ENCODE assay signal across 9 cellular contexts in the genomic region with DNA sequence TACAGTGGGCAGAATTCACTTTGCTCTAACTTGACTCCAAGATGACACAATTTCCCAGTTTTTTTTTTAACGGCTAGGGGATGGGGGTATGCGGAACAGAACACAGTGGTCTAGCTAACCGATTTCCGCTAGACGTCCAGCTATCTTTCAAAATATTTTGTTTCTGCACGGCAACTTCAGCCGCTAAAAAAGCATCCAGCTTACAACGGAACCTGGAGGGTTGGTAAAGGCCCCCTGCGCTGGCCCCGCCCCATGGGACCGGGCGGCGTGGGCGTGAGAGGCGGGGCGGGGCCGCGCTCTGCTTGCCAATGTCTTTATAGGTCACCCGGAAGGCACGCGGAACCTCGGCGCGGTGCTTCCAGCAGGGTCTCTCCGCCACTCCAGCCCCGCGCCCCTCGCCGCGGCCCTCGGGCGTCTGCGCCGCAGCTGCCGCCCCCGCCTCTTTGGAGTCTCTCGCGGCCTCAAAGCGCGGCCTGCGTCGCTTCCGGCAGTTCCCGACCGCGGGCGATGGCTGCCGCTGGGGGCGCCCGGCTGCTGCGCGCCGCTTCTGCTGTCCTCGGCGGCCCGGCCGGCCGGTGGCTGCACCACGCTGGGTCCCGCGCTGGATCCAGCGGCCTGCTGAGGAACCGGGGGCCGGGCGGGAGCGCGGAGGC. TPM values are rescaled to one million over a fixed set of nuclear protein-coding genes. Genes with fewer than 3 reads are reported as not detected.
DNase-seq lines count a peak whose midpoint lies in the region; ATAC-seq, FAIRE-seq and TF ChIP-seq lines count a peak whose summit lies in the region.
"Had no signal": no experiment of that assay in that cellular context is flagged by ENCODE, and none has a peak within 500 bp of the region (broad histone marks: within the 10 kb centered on the region; RNA-seq: fewer than 3 reads in every experiment).

A gene with protein sequence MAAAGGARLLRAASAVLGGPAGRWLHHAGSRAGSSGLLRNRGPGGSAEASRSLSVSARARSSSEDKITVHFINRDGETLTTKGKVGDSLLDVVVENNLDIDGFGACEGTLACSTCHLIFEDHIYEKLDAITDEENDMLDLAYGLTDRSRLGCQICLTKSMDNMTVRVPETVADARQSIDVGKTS (plus strand): TSS at position 335 of the 653 bp plus-strand sequence. CDS start 173 bp downstream, at position 508.

- H3K27me3 Mint-ChIP-seq in WTC11 (ENCODE audit: low read depth), result peaks cover 8% of the 10 kb centered on the region

- no peak for FAIRE-seq in bronchial epithelial cell (lab: Jason Lieb, UNC)
- FAIRE-seq: TTC549 had no signal

- peak within 1 kb of the TSS; percentile 89 for H3K4me3 ChIP-seq in AG04449 (ENCODE audit: low read depth, low read length)
- H3K4me3 ChIP-seq in bronchial epithelial cell (ENCODE audit: low read depth, low read length), result peak within 1 kb of the TSS; percentile 85

- DNase-seq in AG04449 (ENCODE audit: low read depth, low spot score) (no peak), NCI-H2171 (lab: John Stamatoyannopoulos, UW) (peak; percentile 85), WTC11 (ENCODE audit: low spot score) (peak; percentile 88), bronchial epithelial cell (ENCODE audit: low read depth) (peak; percentile 54), inferior parietal cortex (ENCODE audit: extremely low spot score) (peak; percentile 77)
- peak; percentile 73 to 76 for DNase-seq in stimulated activated CD4-positive, alpha-beta T cell treated with anti-CD3 and anti-CD28 coated beads, Interleukin-12 subunit alpha, Interleukin-12 subunit beta, amount 100 ng/mL, for 24 hours (ENCODE audit: low read depth in 2 of 2)

- peak within 1 kb of the TSS; percentile 96 for H3K4me3 Mint-ChIP-seq in WTC11

- no peaks in the 10 kb centered on the region for H3K36me3 ChIP-seq in bronchial epithelial cell (ENCODE audit: control insufficient read depth, insufficient read depth, low read length)

- H3K27ac Mint-ChIP-seq in WTC11, result peak within 1 kb of the TSS; percentile 94

- H3K4me1 Mint-ChIP-seq in WTC11, result peaks cover 40% of the 10 kb centered on the region

- no peaks in the 10 kb centered on the region for H3K27me3 ChIP-seq in bronchial epithelial cell (ENCODE audit: control insufficient read depth, insufficient read depth, low read length)

- H3K9me3 Mint-ChIP-seq in WTC11, result no peaks in the 10 kb centered on the region

- H3K36me3 Mint-ChIP-seq in WTC11, result no peaks in the 10 kb centered on the region

- CTCF ChIA-PET in AG04449 (lab: Yijun Ruan, JAX) (interaction anchor here (0.6 to 13.2 kb wide), 12 partner anchors 8 to 967 kb away, joined by 3 to 205 read pairs (median 3); no protein-coding TSS in a partner anchor), WTC11 (lab: Charles Lee) (interaction anchor here (0.7 to 2.2 kb wide), 10 partner anchors 13 to 231 kb away, joined by 3 to 16 read pairs (median 4); a partner anchor contains a TSS)

- peak; percentile 63 for TF ChIP-seq CTCF in AG04449 (IDR thresholded peaks at IDR 0.05; ENCODE audit: insufficient read depth, low read length, missing control alignments)
- TF ChIP-seq CTCF in WTC11 (IDR thresholded peaks at IDR 0.05), result no peak
- TF ChIP-seq CTCF in bronchial epithelial cell (IDR thresholded peaks at IDR 0.05; ENCODE audit: insufficient read depth, low read length, severe bottlenecking), result peak; percentile 54

- POLR2A ChIA-PET in AG04449 (lab: Yijun Ruan, JAX), result no interaction called here
- POLR2A ChIA-PET in WTC11 (lab: Charles Lee), result no interaction called here

- ATAC-seq in GM18520 (IDR thresholded peaks at IDR 0.05; ENCODE audit: unreplicated experiment) (peak; percentile 90), HG03060 (IDR thresholded peaks at IDR 0.05; ENCODE audit: low read depth, unreplicated experiment) (peak; percentile 58), WTC11 (peak; percentile 90)

TF ChIP-seq in WTC11, 78 proteins besides CTCF, POLR2A, EP300 and RAD21 (continues in another document):
- no peak for TF ChIP-seq JAZF1 (CRISPR knock-in tag; IDR thresholded peaks at IDR 0.05)
- no peak for TF ChIP-seq TEAD4 (CRISPR knock-in tag; IDR thresholded peaks at IDR 0.05)
- TF ChIP-seq, protein P1, sequence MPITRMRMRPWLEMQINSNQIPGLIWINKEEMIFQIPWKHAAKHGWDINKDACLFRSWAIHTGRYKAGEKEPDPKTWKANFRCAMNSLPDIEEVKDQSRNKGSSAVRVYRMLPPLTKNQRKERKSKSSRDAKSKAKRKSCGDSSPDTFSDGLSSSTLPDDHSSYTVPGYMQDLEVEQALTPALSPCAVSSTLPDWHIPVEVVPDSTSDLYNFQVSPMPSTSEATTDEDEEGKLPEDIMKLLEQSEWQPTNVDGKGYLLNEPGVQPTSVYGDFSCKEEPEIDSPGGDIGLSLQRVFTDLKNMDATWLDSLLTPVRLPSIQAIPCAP (CRISPR knock-in tag; IDR thresholded peaks at IDR 0.05), result no peak
- TF ChIP-seq, protein P2, sequence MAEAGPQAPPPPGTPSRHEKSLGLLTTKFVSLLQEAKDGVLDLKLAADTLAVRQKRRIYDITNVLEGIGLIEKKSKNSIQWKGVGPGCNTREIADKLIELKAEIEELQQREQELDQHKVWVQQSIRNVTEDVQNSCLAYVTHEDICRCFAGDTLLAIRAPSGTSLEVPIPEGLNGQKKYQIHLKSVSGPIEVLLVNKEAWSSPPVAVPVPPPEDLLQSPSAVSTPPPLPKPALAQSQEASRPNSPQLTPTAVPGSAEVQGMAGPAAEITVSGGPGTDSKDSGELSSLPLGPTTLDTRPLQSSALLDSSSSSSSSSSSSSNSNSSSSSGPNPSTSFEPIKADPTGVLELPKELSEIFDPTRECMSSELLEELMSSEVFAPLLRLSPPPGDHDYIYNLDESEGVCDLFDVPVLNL (CRISPR knock-in tag; IDR thresholded peaks at IDR 0.05; ENCODE audit: borderline replicate concordance, low read depth), result no peak
- TF ChIP-seq NR3C1 (CRISPR knock-in tag; conservative IDR thresholded peaks at IDR 0.05; ENCODE audit: low read depth), result no peak
- TF ChIP-seq, protein P3, sequence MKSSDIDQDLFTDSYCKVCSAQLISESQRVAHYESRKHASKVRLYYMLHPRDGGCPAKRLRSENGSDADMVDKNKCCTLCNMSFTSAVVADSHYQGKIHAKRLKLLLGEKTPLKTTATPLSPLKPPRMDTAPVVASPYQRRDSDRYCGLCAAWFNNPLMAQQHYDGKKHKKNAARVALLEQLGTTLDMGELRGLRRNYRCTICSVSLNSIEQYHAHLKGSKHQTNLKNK (CRISPR knock-in tag; IDR thresholded peaks at IDR 0.05), result no peak
- TF ChIP-seq, protein P4, sequence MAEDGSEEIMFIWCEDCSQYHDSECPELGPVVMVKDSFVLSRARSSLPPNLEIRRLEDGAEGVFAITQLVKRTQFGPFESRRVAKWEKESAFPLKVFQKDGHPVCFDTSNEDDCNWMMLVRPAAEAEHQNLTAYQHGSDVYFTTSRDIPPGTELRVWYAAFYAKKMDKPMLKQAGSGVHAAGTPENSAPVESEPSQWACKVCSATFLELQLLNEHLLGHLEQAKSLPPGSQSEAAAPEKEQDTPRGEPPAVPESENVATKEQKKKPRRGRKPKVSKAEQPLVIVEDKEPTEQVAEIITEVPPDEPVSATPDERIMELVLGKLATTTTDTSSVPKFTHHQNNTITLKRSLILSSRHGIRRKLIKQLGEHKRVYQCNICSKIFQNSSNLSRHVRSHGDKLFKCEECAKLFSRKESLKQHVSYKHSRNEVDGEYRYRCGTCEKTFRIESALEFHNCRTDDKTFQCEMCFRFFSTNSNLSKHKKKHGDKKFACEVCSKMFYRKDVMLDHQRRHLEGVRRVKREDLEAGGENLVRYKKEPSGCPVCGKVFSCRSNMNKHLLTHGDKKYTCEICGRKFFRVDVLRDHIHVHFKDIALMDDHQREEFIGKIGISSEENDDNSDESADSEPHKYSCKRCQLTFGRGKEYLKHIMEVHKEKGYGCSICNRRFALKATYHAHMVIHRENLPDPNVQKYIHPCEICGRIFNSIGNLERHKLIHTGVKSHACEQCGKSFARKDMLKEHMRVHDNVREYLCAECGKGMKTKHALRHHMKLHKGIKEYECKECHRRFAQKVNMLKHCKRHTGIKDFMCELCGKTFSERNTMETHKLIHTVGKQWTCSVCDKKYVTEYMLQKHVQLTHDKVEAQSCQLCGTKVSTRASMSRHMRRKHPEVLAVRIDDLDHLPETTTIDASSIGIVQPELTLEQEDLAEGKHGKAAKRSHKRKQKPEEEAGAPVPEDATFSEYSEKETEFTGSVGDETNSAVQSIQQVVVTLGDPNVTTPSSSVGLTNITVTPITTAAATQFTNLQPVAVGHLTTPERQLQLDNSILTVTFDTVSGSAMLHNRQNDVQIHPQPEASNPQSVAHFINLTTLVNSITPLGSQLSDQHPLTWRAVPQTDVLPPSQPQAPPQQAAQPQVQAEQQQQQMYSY (CRISPR knock-in tag; IDR thresholded peaks at IDR 0.05), result no peak
- TF ChIP-seq ATF1 (CRISPR knock-in tag; IDR thresholded peaks at IDR 0.05), result 0 out of 2 replicates have a peak, but pooled peaks have one; percentile 25
- TF ChIP-seq GTF2I (CRISPR knock-in tag; conservative IDR thresholded peaks at IDR 0.05), result no peak
- TF ChIP-seq, protein P5, sequence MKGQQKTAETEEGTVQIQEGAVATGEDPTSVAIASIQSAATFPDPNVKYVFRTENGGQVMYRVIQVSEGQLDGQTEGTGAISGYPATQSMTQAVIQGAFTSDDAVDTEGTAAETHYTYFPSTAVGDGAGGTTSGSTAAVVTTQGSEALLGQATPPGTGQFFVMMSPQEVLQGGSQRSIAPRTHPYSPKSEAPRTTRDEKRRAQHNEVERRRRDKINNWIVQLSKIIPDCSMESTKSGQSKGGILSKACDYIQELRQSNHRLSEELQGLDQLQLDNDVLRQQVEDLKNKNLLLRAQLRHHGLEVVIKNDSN (CRISPR knock-in tag; IDR thresholded peaks at IDR 0.05), result no peak
- TF ChIP-seq NFE2L1 (CRISPR knock-in tag; IDR thresholded peaks at IDR 0.05), result 0 out of 2 replicates have a peak, but pooled peaks have one; percentile 20
- peak; percentile 35; the same call in 1 of the 2 replicates for TF ChIP-seq MYBL2 (CRISPR knock-in tag; IDR thresholded peaks at IDR 0.05)
- no peak for TF ChIP-seq NR2C2 (CRISPR knock-in tag; IDR thresholded peaks at IDR 0.05)
- TF ChIP-seq GABPB1 (CRISPR knock-in tag; IDR thresholded peaks at IDR 0.05), result peak; percentile 63; the same call in 1 of the 2 replicates
- no peak for TF ChIP-seq GRHL2 (CRISPR knock-in tag; IDR thresholded peaks at IDR 0.05; ENCODE audit: insufficient replicate concordance, severe bottlenecking)
- TF ChIP-seq, protein P6, sequence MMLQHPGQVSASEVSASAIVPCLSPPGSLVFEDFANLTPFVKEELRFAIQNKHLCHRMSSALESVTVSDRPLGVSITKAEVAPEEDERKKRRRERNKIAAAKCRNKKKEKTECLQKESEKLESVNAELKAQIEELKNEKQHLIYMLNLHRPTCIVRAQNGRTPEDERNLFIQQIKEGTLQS (CRISPR knock-in tag; conservative IDR thresholded peaks at IDR 0.05), result no peak
- no peak for TF ChIP-seq CREB1 (CRISPR knock-in tag; IDR thresholded peaks at IDR 0.05)

RNA-seq across cellular contexts. Expression of the gene that starts here (rescaled TPM):
- total RNA-seq in WTC11 (2021) (9.3 to 9.9 TPM (median 9.6 TPM) in 3 replicates), bronchial epithelial cell (9.7 and 11.6 TPM in 2 replicates)
